ENCODE assay signal across 1 cellular context in the genomic region with DNA sequence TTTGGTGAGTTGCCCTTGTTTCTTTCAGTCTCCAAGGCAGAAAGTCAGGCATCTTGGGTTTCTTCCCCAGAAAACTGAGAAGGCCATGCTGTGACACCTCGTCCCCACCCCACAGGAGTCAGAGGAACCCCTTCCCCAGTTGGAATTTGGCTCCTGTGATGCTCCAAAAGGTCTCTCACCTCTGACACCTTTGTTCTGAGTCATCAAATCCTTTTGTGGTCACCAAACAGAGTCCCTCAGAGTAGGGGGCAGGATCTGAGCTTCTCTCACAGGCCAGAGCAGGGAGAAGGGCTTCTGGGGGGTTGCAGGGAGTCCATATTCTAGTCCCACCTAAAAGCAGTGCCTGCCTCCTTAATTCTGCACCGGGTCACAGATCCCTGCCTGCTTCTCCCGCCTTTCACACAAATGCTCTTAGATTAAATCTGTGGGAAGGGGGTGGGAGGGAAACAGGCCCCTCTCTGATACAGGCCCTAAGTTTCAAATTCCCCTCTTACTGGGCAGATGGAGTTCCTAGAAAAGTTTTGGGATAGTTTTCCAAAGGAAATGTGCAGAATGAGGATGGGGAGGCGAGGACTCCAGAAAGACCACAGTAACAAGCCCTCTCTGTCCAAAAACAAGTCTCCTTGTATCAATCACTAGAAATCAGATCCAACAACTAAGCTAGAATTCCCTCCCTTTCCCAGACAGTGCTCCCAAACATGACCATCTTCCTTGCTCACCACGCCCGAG.
TF ChIP-seq lines count a peak whose summit lies in the region.

No MANE protein-coding gene starts in this region.

TF ChIP-seq in H1, 55 proteins besides CTCF, POLR2A, EP300 and RAD21:
- TF ChIP-seq JUN (IDR thresholded peaks at IDR 0.05; ENCODE audit: low read depth, low read length): no peak
- TF ChIP-seq TEAD4 (IDR thresholded peaks at IDR 0.05; ENCODE audit: low read depth, low read length): no peak
- no peak for TF ChIP-seq HDAC6 (IDR thresholded peaks at IDR 0.05; ENCODE audit: low read depth, low read length)
- no peak for TF ChIP-seq TAF7 (optimal IDR thresholded peaks at IDR 0.05; ENCODE audit: borderline replicate concordance, low read depth, low read length)
- no peak for TF ChIP-seq KDM1A (IDR thresholded peaks at IDR 0.05; ENCODE audit: borderline replicate concordance, low read length)
- no peak for TF ChIP-seq MAFK (IDR thresholded peaks at IDR 0.05; ENCODE audit: low read depth, low read length)
- no peak for TF ChIP-seq SAP30 (IDR thresholded peaks at IDR 0.05; ENCODE audit: insufficient read depth, insufficient replicate concordance, low read length)
- TF ChIP-seq BCL11A (IDR thresholded peaks at IDR 0.05; ENCODE audit: low read depth in 2 of 2, low read length in 2 of 2): no peak
- no peak for TF ChIP-seq GABPA (IDR thresholded peaks at IDR 0.05; ENCODE audit: borderline replicate concordance, insufficient read depth, low read length)
- no peak for TF ChIP-seq CHD1 (IDR thresholded peaks at IDR 0.05; ENCODE audit: low read depth, low read length)
